In genomic region chr6:42928748-42929087, GRCh38 we compare ENCODE assay signal across 1 cellular context.
A peak's percentile ranks its signal among the peaks of the same experiment; 100 is the strongest.
TF ChIP-seq lines count a peak whose summit lies in the region.

No MANE protein-coding gene starts in this region.

TF ChIP-seq in K562, 482 proteins besides CTCF, POLR2A, EP300 and RAD21:
- TF ChIP-seq GTF2E2 (tag; IDR thresholded peaks at IDR 0.05), result peak; percentile 74; the same call in 1 of the 2 replicates
- no peak for TF ChIP-seq ZNF76 (CRISPR knock-in tag; IDR thresholded peaks at IDR 0.05; ENCODE audit: borderline replicate concordance)
- peak; percentile 82; the same call in 1 of the 2 replicates for TF ChIP-seq SPI1 (IDR thresholded peaks at IDR 0.05; ENCODE audit: borderline replicate concordance, low read depth, low read length)
- TF ChIP-seq ZNF717 (CRISPR knock-in tag; IDR thresholded peaks at IDR 0.05), result no peak
- no peak for TF ChIP-seq SMC3 (conservative IDR thresholded peaks at IDR 0.05; ENCODE audit: insufficient read depth, low read depth, low read length)
- TF ChIP-seq MCM3 (IDR thresholded peaks at IDR 0.05), result no peak
- no peak for TF ChIP-seq DIDO1 (tag; IDR thresholded peaks at IDR 0.05; ENCODE audit: low read depth)
- TF ChIP-seq NFIC (IDR thresholded peaks at IDR 0.05), result peak; percentile 61
- no peak for TF ChIP-seq ZNF830 (CRISPR knock-in tag; IDR thresholded peaks at IDR 0.05)
- TF ChIP-seq DEAF1 (CRISPR knock-in tag; IDR thresholded peaks at IDR 0.05), result 0 out of 2 replicates have a peak, but pooled peaks have one; percentile 9
- 0 out of 2 replicates have a peak, but pooled peaks have one; percentile 4 for TF ChIP-seq ETV1 (tag; conservative IDR thresholded peaks at IDR 0.05; ENCODE audit: low read depth)
- TF ChIP-seq ESRRB (CRISPR knock-in tag; IDR thresholded peaks at IDR 0.05; ENCODE audit: borderline replicate concordance), result no peak
- TF ChIP-seq ARNT (IDR thresholded peaks at IDR 0.05), result peak in 1 of 2 experiments; percentile 52; a peak in 1 of 4 replicates
- no peak for TF ChIP-seq FUS (optimal IDR thresholded peaks at IDR 0.05; ENCODE audit: low read depth, low read length)
- TF ChIP-seq NBN (IDR thresholded peaks at IDR 0.05; ENCODE audit: low read depth), result 0 out of 2 replicates have a peak, but pooled peaks have one; percentile 16
- peak; percentile 64 for TF ChIP-seq TAF9B (IDR thresholded peaks at IDR 0.05; ENCODE audit: partially characterized antibody)
- TF ChIP-seq C11orf30 (IDR thresholded peaks at IDR 0.05; ENCODE audit: low read depth), result peak; percentile 1; the same call in 1 of the 2 replicates
- peak; percentile 87 for TF ChIP-seq ZNF395 (CRISPR knock-in tag; IDR thresholded peaks at IDR 0.05)
- TF ChIP-seq BRD9 (IDR thresholded peaks at IDR 0.05; ENCODE audit: low read depth, partially characterized antibody), result peak; percentile 17
- 0 out of 2 replicates have a peak, but pooled peaks have one; percentile 3 for TF ChIP-seq MAFG (tag; conservative IDR thresholded peaks at IDR 0.05)
- TF ChIP-seq GMEB1 (CRISPR knock-in tag; IDR thresholded peaks at IDR 0.05), result no peak
- TF ChIP-seq NFRKB (IDR thresholded peaks at IDR 0.05; ENCODE audit: low read depth), result peak; percentile 58; the same call in 1 of the 2 replicates
- 0 out of 2 replicates have a peak, but pooled peaks have one; percentile 45 for TF ChIP-seq BRD4 (IDR thresholded peaks at IDR 0.05)
- no peak for TF ChIP-seq CREB1 (IDR thresholded peaks at IDR 0.05)
- no peak for TF ChIP-seq CREB1 (CRISPR knock-in tag; IDR thresholded peaks at IDR 0.05)
- no peak for TF ChIP-seq SAP30 (IDR thresholded peaks at IDR 0.05; ENCODE audit: borderline replicate concordance, insufficient read depth, low read depth, low read length, poor library complexity, severe bottlenecking)
- TF ChIP-seq MECOM (CRISPR knock-in tag; IDR thresholded peaks at IDR 0.05), result 0 out of 2 replicates have a peak, but pooled peaks have one; percentile 45
- TF ChIP-seq ATF4 (CRISPR knock-in tag; IDR thresholded peaks at IDR 0.05), result no peak
- TF ChIP-seq RHOXF2B (CRISPR knock-in tag; conservative IDR thresholded peaks at IDR 0.05), result 0 out of 2 replicates have a peak, but pooled peaks have one; percentile 30
- peak; percentile 32; the same call in 1 of the 2 replicates for TF ChIP-seq SMARCA4 (IDR thresholded peaks at IDR 0.05)
- no peak for TF ChIP-seq TEAD4 (IDR thresholded peaks at IDR 0.05; ENCODE audit: low read length)
- TF ChIP-seq TEAD4 (CRISPR knock-in tag; IDR thresholded peaks at IDR 0.05; ENCODE audit: borderline replicate concordance), result no peak
- 0 out of 2 replicates have a peak, but pooled peaks have one; percentile 32 for TF ChIP-seq ZKSCAN8 (CRISPR knock-in tag; IDR thresholded peaks at IDR 0.05)
- no peak for TF ChIP-seq JUND (IDR thresholded peaks at IDR 0.05; ENCODE audit: borderline replicate concordance, low read depth, low read length)
- TF ChIP-seq JUND (tag; IDR thresholded peaks at IDR 0.05; ENCODE audit: borderline replicate concordance, low read depth, low read length), result peak; percentile 30; the same call in 2 of the 3 replicates
- TF ChIP-seq ARID3A (IDR thresholded peaks at IDR 0.05; ENCODE audit: borderline replicate concordance, low read depth, low read length), result no peak
- TF ChIP-seq SIN3B (IDR thresholded peaks at IDR 0.05; ENCODE audit: low read depth), result 0 out of 2 replicates have a peak, but pooled peaks have one; percentile 21
- TF ChIP-seq KAT2B (IDR thresholded peaks at IDR 0.05; ENCODE audit: low read depth, low read length), result no peak
- peak in 1 of 2 experiments; percentile 90 for TF ChIP-seq AFF1 (IDR thresholded peaks at IDR 0.05; ENCODE audit: low read depth in 1 of 2, partially characterized antibody in 2 of 2)
- TF ChIP-seq ZNF316 (IDR thresholded peaks at IDR 0.05), result 0 out of 2 replicates have a peak, but pooled peaks have one; percentile 29
- no peak for TF ChIP-seq SETDB1 (IDR thresholded peaks at IDR 0.05; ENCODE audit: low read length)
- no peak for TF ChIP-seq IRF9 (tag; IDR thresholded peaks at IDR 0.05)
